Comparison of ENCODE assay signal across 1 cellular context in the genomic region with DNA sequence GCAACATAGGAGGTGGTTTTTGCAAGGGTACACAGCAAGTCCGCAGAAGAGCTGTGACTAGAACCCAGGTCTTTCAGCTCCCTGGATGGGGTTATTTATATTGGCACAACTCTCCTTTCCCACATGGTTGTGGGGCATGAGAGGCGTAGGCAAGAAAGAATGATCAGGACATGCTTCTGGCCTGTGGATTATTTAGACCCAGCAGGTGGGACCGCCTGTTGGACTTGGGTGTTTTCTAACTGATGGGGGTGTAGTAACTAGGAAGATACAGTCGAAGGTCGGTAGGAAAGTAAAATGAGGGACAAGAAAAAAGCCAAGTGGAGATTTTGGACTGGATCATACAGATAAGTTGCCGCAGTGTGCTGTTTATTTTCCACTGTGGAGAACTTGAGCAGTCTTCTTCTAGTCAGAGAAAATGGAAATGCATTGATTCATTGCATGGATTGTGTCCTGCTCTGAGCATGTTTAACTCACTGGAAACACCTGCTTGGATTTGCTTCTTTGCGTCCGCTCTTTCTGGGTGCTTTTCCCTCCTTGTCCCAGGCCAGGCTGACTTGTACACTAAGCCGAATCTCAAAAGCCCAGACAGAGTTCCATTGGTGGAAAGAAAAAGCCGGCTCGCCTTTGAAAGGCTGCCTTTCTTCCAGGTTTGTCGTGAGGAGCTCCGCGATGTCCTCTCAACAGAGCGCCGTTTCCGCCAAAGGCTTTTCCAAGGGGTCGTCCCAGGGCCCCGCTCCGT.
TF ChIP-seq lines count a peak whose summit lies in the region.

No MANE protein-coding gene starts in this region.

TF ChIP-seq in SK-N-SH treated with all-trans-retinoic acid at 6 μM for 48 hours, 23 proteins besides CTCF, POLR2A, EP300 and RAD21 (continued from another document):
- TF ChIP-seq SNAI2 (CRISPR knock-in tag; IDR thresholded peaks at IDR 0.05): no peak
- no peak for TF ChIP-seq ZNF70 (CRISPR knock-in tag; IDR thresholded peaks at IDR 0.05)
- TF ChIP-seq CSDC2 (CRISPR knock-in tag; IDR thresholded peaks at IDR 0.05): no peak
- TF ChIP-seq, protein P1, sequence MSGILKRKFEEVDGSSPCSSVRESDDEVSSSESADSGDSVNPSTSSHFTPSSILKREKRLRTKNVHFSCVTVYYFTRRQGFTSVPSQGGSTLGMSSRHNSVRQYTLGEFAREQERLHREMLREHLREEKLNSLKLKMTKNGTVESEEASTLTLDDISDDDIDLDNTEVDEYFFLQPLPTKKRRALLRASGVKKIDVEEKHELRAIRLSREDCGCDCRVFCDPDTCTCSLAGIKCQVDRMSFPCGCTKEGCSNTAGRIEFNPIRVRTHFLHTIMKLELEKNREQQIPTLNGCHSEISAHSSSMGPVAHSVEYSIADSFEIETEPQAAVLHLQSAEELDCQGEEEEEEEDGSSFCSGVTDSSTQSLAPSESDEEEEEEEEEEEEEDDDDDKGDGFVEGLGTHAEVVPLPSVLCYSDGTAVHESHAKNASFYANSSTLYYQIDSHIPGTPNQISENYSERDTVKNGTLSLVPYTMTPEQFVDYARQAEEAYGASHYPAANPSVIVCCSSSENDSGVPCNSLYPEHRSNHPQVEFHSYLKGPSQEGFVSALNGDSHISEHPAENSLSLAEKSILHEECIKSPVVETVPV (CRISPR knock-in tag; IDR thresholded peaks at IDR 0.05): no peak
- no peak for TF ChIP-seq GLIS3 (CRISPR knock-in tag; IDR thresholded peaks at IDR 0.05)
- TF ChIP-seq OSR1 (CRISPR knock-in tag; IDR thresholded peaks at IDR 0.05): no peak
- TF ChIP-seq PPARA (CRISPR knock-in tag; IDR thresholded peaks at IDR 0.05; ENCODE audit: borderline replicate concordance): no peak
- TF ChIP-seq BACH2 (CRISPR knock-in tag; IDR thresholded peaks at IDR 0.05; ENCODE audit: borderline replicate concordance): no peak
- TF ChIP-seq, protein P2, sequence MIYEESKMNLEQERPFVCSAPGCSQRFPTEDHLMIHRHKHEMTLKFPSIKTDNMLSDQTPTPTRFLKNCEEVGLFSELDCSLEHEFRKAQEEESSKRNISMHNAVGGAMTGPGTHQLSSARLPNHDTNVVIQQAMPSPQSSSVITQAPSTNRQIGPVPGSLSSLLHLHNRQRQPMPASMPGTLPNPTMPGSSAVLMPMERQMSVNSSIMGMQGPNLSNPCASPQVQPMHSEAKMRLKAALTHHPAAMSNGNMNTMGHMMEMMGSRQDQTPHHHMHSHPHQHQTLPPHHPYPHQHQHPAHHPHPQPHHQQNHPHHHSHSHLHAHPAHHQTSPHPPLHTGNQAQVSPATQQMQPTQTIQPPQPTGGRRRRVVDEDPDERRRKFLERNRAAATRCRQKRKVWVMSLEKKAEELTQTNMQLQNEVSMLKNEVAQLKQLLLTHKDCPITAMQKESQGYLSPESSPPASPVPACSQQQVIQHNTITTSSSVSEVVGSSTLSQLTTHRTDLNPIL (CRISPR knock-in tag; IDR thresholded peaks at IDR 0.05; ENCODE audit: low read depth): no peak
